In the genomic region with DNA sequence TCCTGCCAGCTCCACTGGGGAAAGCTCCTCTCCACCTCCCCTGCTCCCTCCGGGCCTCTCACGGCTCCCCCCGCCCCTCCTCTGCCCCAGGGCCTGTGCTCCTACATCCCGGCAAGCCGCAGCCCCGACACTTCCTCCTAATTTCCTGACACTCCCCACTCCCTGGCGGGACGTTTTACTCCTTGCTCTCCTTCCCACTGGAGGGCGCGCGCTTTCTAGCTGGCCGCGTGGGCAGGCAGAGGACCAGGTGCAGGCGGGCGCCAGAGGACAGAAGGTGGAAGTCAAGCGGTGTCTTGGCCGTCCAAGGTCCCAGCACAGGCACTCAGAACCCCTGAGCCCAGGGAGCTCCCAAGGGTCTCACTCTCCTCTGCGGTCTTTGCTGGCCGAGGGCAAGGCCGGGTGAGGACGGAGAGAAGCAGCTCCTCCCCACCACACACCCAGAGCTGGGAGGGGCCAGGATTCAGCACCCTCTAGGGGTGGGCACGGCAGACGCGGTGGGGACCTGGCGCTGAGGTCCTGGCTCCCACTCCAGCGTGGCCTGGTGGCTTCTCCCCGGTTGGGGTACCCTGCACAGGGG, we compare ENCODE assay signal across 8 cellular contexts. TPM values are rescaled to one million over a fixed set of nuclear protein-coding genes. Genes with fewer than 3 reads are reported as not detected.
DNase-seq lines count a peak whose midpoint lies in the region; ATAC-seq and TF ChIP-seq lines count a peak whose summit lies in the region.

No MANE protein-coding gene starts in this region.

- DNase-seq in AG04450 (ENCODE audit: low read depth, low spot score): no peak
- no peak for DNase-seq in GM13977 (ENCODE audit: low spot score)
- DNase-seq in Panc1 (ENCODE audit: low read depth, low spot score): no peak
- peak in 1 of 3 experiments; percentile 22 for DNase-seq in effector memory CD8-positive, alpha-beta T cell
- no peak for DNase-seq in memory B cell (ENCODE audit: low spot score in 2 of 2)
- DNase-seq in aorta: peak; percentile 86 to 87
- no peak for DNase-seq in NCI-H774 (lab: John Stamatoyannopoulos, UW)

- intact Hi-C loops in Panc1 (cut with micrococcal nuclease; ENCODE audit: unreplicated experiment): no loop called here
- intact Hi-C loops in aorta (cut with DNase I): no loop called here

- no peak overlapping the region for H3K27ac ChIP-seq in AG04450 (ENCODE audit: low read depth, low read length)
- peak overlapping the region; percentile 4 for H3K27ac ChIP-seq in Panc1 (ENCODE audit: low read length)
- no peak overlapping the region for H3K27ac ChIP-seq in aorta (ENCODE audit: low read depth in 1 of 2, low read length in 2 of 2)

- H3K36me3 ChIP-seq in Panc1 (ENCODE audit: control insufficient read depth, insufficient read depth, low read length): no peaks in the 10 kb centered on the region
- H3K36me3 ChIP-seq in aorta (ENCODE audit: control insufficient read depth in 1 of 2, insufficient read depth in 2 of 2, low read length in 1 of 2): no peaks in the 10 kb centered on the region

- H3K9me3 ChIP-seq in AG04450 (ENCODE audit: control insufficient read depth, insufficient read depth, low read length): no peaks in the 10 kb centered on the region; the same call in 1 of the 2 replicates
- no peaks in the 10 kb centered on the region for H3K9me3 ChIP-seq in Panc1 (ENCODE audit: control insufficient read depth, insufficient read depth, low read depth, low read length)
- H3K9me3 ChIP-seq in aorta (ENCODE audit: control insufficient read depth, low read length): no peaks in the 10 kb centered on the region

- peak overlapping the region; percentile 72 to 79 for H3K27ac Mint-ChIP-seq in effector memory CD8-positive, alpha-beta T cell
- peak overlapping the region; percentile 56 for H3K27ac Mint-ChIP-seq in memory B cell

- no TSS peak for BruUV-seq in Panc1 (replicated peaks; lab: Mats Ljungman, UMichigan)

- no peaks in the 10 kb centered on the region for H3K27me3 Mint-ChIP-seq in effector memory CD8-positive, alpha-beta T cell
- H3K27me3 Mint-ChIP-seq in memory B cell: peaks cover 2% of the 10 kb centered on the region

- peaks cover 23% of the 10 kb centered on the region for H3K36me3 Mint-ChIP-seq in effector memory CD8-positive, alpha-beta T cell (ENCODE audit: insufficient read depth)
- no peaks in the 10 kb centered on the region for H3K36me3 Mint-ChIP-seq in memory B cell

- H3K4me3 ChIP-seq in AG04450 (ENCODE audit: low read depth, low read length) (no peak overlapping the region), Panc1 (ENCODE audit: low read depth in 2 of 2, low read length in 2 of 2) (peak overlapping the region; percentile 38 to 45), aorta (ENCODE audit: low read length in 2 of 2) (no peak overlapping the region)

- CTCF ChIA-PET in AG04450 (lab: Charles Lee): interaction anchor here (0.6 kb wide), 2 partner anchors 114 to 776 kb away, joined by 3 read pairs; no protein-coding TSS in a partner anchor
- CTCF ChIA-PET in Panc1 (lab: Charles Lee): interaction anchor here (0.6 to 1.8 kb wide), 7 partner anchors 10 to 355 kb away, joined by 3 to 13 read pairs (median 5); no protein-coding TSS in a partner anchor

- POLR2A ChIA-PET in AG04450 (lab: Yijun Ruan, JAX): no interaction called here
- POLR2A ChIA-PET in Panc1 (lab: Charles Lee): interaction anchor here (0.5 kb wide), 1 partner anchor 47 kb away, joined by 5 read pairs; no protein-coding TSS in a partner anchor

- H3K9me3 Mint-ChIP-seq in effector memory CD8-positive, alpha-beta T cell: no peaks in the 10 kb centered on the region
- no peaks in the 10 kb centered on the region for H3K9me3 Mint-ChIP-seq in memory B cell

- ATAC-seq in Panc1 (peak; percentile 76), memory B cell (ENCODE audit: low read depth) (peak; percentile 21), aorta (ENCODE audit: low FRiP score) (no peak), GM18907 (IDR thresholded peaks at IDR 0.05; ENCODE audit: unreplicated experiment) (no peak)
- no peak for ATAC-seq in effector memory CD8-positive, alpha-beta T cell (replicated peaks)

- H3K27me3 ChIP-seq in AG04450 (ENCODE audit: control insufficient read depth, insufficient read depth, low read length) (no peaks in the 10 kb centered on the region), Panc1 (ENCODE audit: control insufficient read depth, insufficient read depth, low read length) (no peaks in the 10 kb centered on the region), aorta (ENCODE audit: control insufficient read depth in 1 of 2, insufficient read depth in 2 of 2, low read length in 1 of 2) (no peaks in the 10 kb centered on the region)

- H3K4me1 ChIP-seq in Panc1 (ENCODE audit: control insufficient read depth, insufficient read depth, low read length): peaks cover 44% of the 10 kb centered on the region
- no peaks in the 10 kb centered on the region for H3K4me1 ChIP-seq in aorta (ENCODE audit: control insufficient read depth in 1 of 2, insufficient read depth in 2 of 2, low read length in 2 of 2)

- H3K4me1 Mint-ChIP-seq in effector memory CD8-positive, alpha-beta T cell (ENCODE audit: low read depth in 2 of 2): peaks cover 31 to 39% of the 10 kb centered on the region in 2 donors
- H3K4me1 Mint-ChIP-seq in memory B cell: peaks cover 27% of the 10 kb centered on the region

- WGBS in aorta, 2 donors: 4 to 5% methylated on average over 25 to 27 of the region's 27 CpGs

- in situ Hi-C loops in GM13977 (cut with MboI; ENCODE audit: low pct_unique_long_range_greater_than_20kb, low sequenced_read_pairs, unreplicated experiment): no loop called here
- in situ Hi-C loops in Panc1 (cut with HindIII; ENCODE audit: low pct_unique_long_range_greater_than_20kb, low sequenced_read_pairs): no loop called here

- TF ChIP-seq CTCF in AG04450 (IDR thresholded peaks at IDR 0.05; ENCODE audit: low read depth, low read length) (peak; percentile 29), GM13977 (IDR thresholded peaks at IDR 0.05; ENCODE audit: extremely low read depth, insufficient read depth, missing control alignments) (peak; percentile 57), Panc1 (IDR thresholded peaks at IDR 0.05) (peak; percentile 95)

- H3K4me3 Mint-ChIP-seq in effector memory CD8-positive, alpha-beta T cell: peak overlapping the region; percentile 54 to 73
- peak overlapping the region; percentile 62 for H3K4me3 Mint-ChIP-seq in memory B cell

RNA-seq across cellular contexts. Expression of a gene that starts 19.1 kb away (rescaled TPM):
- polyA plus RNA-seq in AG04450 (2011; rRNA removed) (0.25 and 0.36 TPM in 2 replicates), aorta (1 to 10 TPM; 1.0 to 1.3 TPM)
- 0.23 and 1.00 TPM in 2 replicates for polyA minus RNA-seq in AG04450 (2011; rRNA and poly(A)+ RNA removed)
- total RNA-seq in Panc1 (2021; ENCODE audit: unreplicated experiment) (3.7 TPM), aorta (10 to 100 TPM; 11.2 to 17.0 TPM)
- 3.1 TPM for polyA plus RNA-seq in Panc1 (2012; ENCODE audit: insufficient read length)

RNA-seq across cellular contexts. Expression of a gene that starts 19.9 kb away (rescaled TPM):
- polyA plus RNA-seq in AG04450 (2011; rRNA removed) (not detected in 2 replicates), aorta (1 to 10 TPM; 1.0 to 1.3 TPM)
- not detected in 2 replicates for polyA minus RNA-seq in AG04450 (2011; rRNA and poly(A)+ RNA removed)
- total RNA-seq in Panc1 (2021; ENCODE audit: unreplicated experiment) (not detected), aorta (1 to 10 TPM; 4.0 to 7.4 TPM)
- not detected for polyA plus RNA-seq in Panc1 (2012; ENCODE audit: insufficient read length)

RNA-seq across cellular contexts. Expression of a gene that starts 27.6 kb away (rescaled TPM):
- polyA plus RNA-seq in AG04450 (2011; rRNA removed) (not detected in 2 replicates), aorta (not detected)
- polyA minus RNA-seq in AG04450 (2011; rRNA and poly(A)+ RNA removed): not detected in 2 replicates
- total RNA-seq in Panc1 (2021; ENCODE audit: unreplicated experiment) (not detected), aorta (not detected)
- polyA plus RNA-seq in Panc1 (2012; ENCODE audit: insufficient read length): not detected

RNA-seq across cellular contexts. Expression of a gene that starts 51.1 kb away (rescaled TPM):
- polyA plus RNA-seq in AG04450 (2011; rRNA removed) (40.0 and 45.1 TPM in 2 replicates), aorta (100 to 1,000 TPM in 1 of 2 donors, 10 to 100 TPM in 1; 11.3 to 194 TPM)
- polyA minus RNA-seq in AG04450 (2011; rRNA and poly(A)+ RNA removed): 64.9 and 71.6 TPM in 2 replicates
- total RNA-seq in Panc1 (2021; ENCODE audit: unreplicated experiment) (93.7 TPM), aorta (10 to 100 TPM; 40.0 to 49.1 TPM)
- polyA plus RNA-seq in Panc1 (2012; ENCODE audit: insufficient read length): 85.4 TPM

RNA-seq across cellular contexts. Expression of a gene that starts 51.1 kb away (rescaled TPM):
- 21.6 and 31.3 TPM in 2 replicates for polyA plus RNA-seq in AG04450 (2011; rRNA removed)
- polyA minus RNA-seq in AG04450 (2011; rRNA and poly(A)+ RNA removed): 13.0 and 22.0 TPM in 2 replicates
- 93.8 TPM for total RNA-seq in Panc1 (2021; ENCODE audit: unreplicated experiment)
- polyA plus RNA-seq in Panc1 (2012; ENCODE audit: insufficient read length): 99.8 TPM
- total RNA-seq in aorta: 10 to 100 TPM; 18.2 to 28.5 TPM
- polyA plus RNA-seq in aorta: 10 to 100 TPM; 35.6 to 39.6 TPM

Comparison
In these comparisons a context has a peak if more than half of its experiments do, and no peak if none do; other contexts are left out.
1. DNase-seq: peak in aorta (2 of 2); none in AG04450 (single experiment), GM13977 (single experiment), Panc1 (single experiment), memory B cell (0 of 2) and NCI-H774 (single experiment).
2. H3K4me3 ChIP-seq: peak in Panc1 (2 of 2); none in AG04450 (single experiment) and aorta (0 of 2).
3. CTCF ChIP-seq: peak in every context shown above with its lines; median percentile 95 in Panc1; 57 in GM13977; 29 in AG04450.
4. ATAC-seq: peak in Panc1 (single experiment) and memory B cell (single experiment); none in effector memory CD8-positive, alpha-beta T cell (single experiment), aorta (single experiment) and GM18907 (single experiment).